Comparison of ENCODE assay signal across 16 cellular contexts in the genomic region with DNA sequence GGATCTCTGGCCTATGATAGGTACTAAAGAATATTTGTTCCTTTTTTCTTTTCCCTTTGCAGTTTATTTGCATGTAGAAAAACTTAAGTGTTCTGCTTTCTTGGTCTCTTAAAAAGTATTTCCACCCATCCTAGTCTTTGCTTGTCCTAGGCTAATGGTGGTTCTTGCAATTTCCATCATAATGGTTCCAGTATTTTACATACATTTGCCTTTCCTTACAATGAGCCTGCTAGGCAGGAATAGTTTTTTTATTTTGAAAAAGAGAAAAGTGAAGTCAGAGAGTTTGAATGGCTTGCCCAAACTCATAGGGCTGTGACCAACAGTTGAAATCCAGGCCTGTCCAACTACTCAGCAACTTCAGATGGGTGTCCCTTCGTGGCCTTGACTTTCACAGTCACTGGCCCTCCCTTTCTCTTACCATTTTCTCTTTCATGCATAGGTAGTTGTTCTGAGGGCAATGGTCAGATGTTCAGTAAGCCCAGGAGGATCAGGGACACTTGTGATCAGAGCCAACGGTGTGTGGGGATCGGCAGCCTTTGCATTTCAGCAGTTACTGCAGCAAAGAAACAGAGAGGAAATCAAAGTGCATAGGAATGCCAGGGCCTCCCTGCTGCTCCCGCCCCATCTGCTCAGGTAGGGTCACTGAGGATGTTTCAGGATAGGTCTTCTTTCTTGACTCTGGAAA.
"Had no signal": no experiment of that assay in that cellular context is flagged by ENCODE, and none has a peak within 500 bp of the region (broad histone marks: within the 10 kb centered on the region; RNA-seq: fewer than 3 reads in every experiment).

No MANE protein-coding gene starts in this region.

- H3K9me3 ChIP-seq: gastrocnemius medialis, heart left ventricle, right atrium auricular region, tibial nerve had no signal

- ATAC-seq: activated T-helper 17 cell treated with anti-CD3 and anti-CD28 coated beads, Interleukin-2, amount 50 U/mL, for 72 hours had no signal

- H3K4me1 Mint-ChIP-seq: activated T-helper 17 cell treated with anti-CD3 and anti-CD28 coated beads, Interleukin-2, amount 50 U/mL, for 72 hours; nephron had no signal

- H3K36me3 ChIP-seq: gastrocnemius medialis, heart left ventricle, right atrium auricular region, tibial nerve had no signal

- DNase-seq: activated CD4-positive, CD25-positive, alpha-beta regulatory T cell treated with anti-CD3 and anti-CD28 coated beads, Interleukin-2, amount 50 U/mL, for 72 hours; activated naive CD4-positive, alpha-beta T cell treated with Interleukin-2 at 50 U/mL for 16 hours; activated T-cell treated with anti-CD3 and anti-CD28 coated beads for 4 hours; cerebellar nuclear complex; effector memory CD4-positive, alpha-beta T cell; stimulated activated CD4-positive, alpha-beta T cell treated with anti-CD3 and anti-CD28 coated beads, Interleukin-15, amount 100 ng/mL, for 24 hours; stimulated activated CD4-positive, alpha-beta T cell treated with anti-CD3 and anti-CD28 coated beads, Interleukin-4, amount 100 ng/mL, for 24 hours; stimulated activated naive CD4-positive, alpha-beta T cell treated with Interleukin-2 at 50 U/mL for 16 hours; T-helper 9 cell had no signal

- H3K9me3 Mint-ChIP-seq: activated T-helper 17 cell treated with anti-CD3 and anti-CD28 coated beads, Interleukin-2, amount 50 U/mL, for 72 hours; nephron had no signal

- H3K27ac Mint-ChIP-seq: activated T-helper 17 cell treated with anti-CD3 and anti-CD28 coated beads, Interleukin-2, amount 50 U/mL, for 72 hours; nephron; progenitor cell of endocrine pancreas had no signal

- H3K27me3 ChIP-seq: gastrocnemius medialis, heart left ventricle, right atrium auricular region, tibial nerve had no signal

- H3K4me1 ChIP-seq: gastrocnemius medialis, right atrium auricular region, tibial nerve had no signal

- H3K27me3 Mint-ChIP-seq: activated T-helper 17 cell treated with anti-CD3 and anti-CD28 coated beads, Interleukin-2, amount 50 U/mL, for 72 hours had no signal

- H3K4me3 ChIP-seq: gastrocnemius medialis, heart left ventricle, right atrium auricular region, tibial nerve had no signal

- H3K4me3 Mint-ChIP-seq: activated T-helper 17 cell treated with anti-CD3 and anti-CD28 coated beads, Interleukin-2, amount 50 U/mL, for 72 hours; nephron had no signal

- H3K27ac ChIP-seq: gastrocnemius medialis, right atrium auricular region had no signal
